ENCODE assay signal across 8 cellular contexts in genomic region chr4:6720202-6720699, GRCh38. TPM values are rescaled to one million over a fixed set of nuclear protein-coding genes. Genes with fewer than 3 reads are reported as not detected.
A peak's percentile ranks its signal among the peaks of the same experiment; 100 is the strongest.
DNase-seq lines count a peak whose midpoint lies in the region; ATAC-seq and TF ChIP-seq lines count a peak whose summit lies in the region.

No MANE protein-coding gene starts in this region.

- DNase-seq in HFF-Myc (ENCODE audit: extremely low read depth, low read depth): peak; percentile 29
- peak; percentile 38 to 43 for DNase-seq in NOMO-1 (lab: John Stamatoyannopoulos, UW; ENCODE audit: unreplicated experiment in 2 of 2)
- peak; percentile 55 for DNase-seq in activated CD8-positive, alpha-beta memory T cell treated with anti-CD3 and anti-CD28 coated beads, Interleukin-2, amount 50 U/mL, for 24 hours (ENCODE audit: extremely low read depth)
- peak; percentile 79 to 83 (median 81) for DNase-seq in effector memory CD8-positive, alpha-beta T cell
- DNase-seq in mesothelial cell of epicardium (ENCODE audit: low spot score in 2 of 2, unreplicated experiment in 2 of 2): peak; percentile 91 to 97
- DNase-seq in stimulated activated CD8-positive, alpha-beta memory T cell treated with anti-CD3 and anti-CD28 coated beads, Interleukin-2, amount 100 ng/mL, for 48 hours (ENCODE audit: low read depth in 2 of 2): peak; percentile 76 to 82

- H3K27me3 Mint-ChIP-seq in effector memory CD8-positive, alpha-beta T cell: no peaks in the 10 kb centered on the region
- H3K27me3 Mint-ChIP-seq in mesothelial cell of epicardium (ENCODE audit: low read depth): no peaks in the 10 kb centered on the region

- no peak overlapping the region for H3K27ac ChIP-seq in C4-2B

- peak overlapping the region; percentile 65 to 70 for H3K4me3 Mint-ChIP-seq in effector memory CD8-positive, alpha-beta T cell
- no peak overlapping the region for H3K4me3 Mint-ChIP-seq in mesothelial cell of epicardium

- peaks cover 41% of the 10 kb centered on the region for H3K36me3 Mint-ChIP-seq in effector memory CD8-positive, alpha-beta T cell (ENCODE audit: insufficient read depth)
- H3K36me3 Mint-ChIP-seq in mesothelial cell of epicardium: no peaks in the 10 kb centered on the region

- TF ChIP-seq CTCF in C4-2B (conservative IDR thresholded peaks at IDR 0.05): peak; percentile 91
- TF ChIP-seq CTCF in HFF-Myc (IDR thresholded peaks at IDR 0.05; ENCODE audit: low read depth, low read length, missing control alignments): peak; percentile 91
- TF ChIP-seq CTCF in mesothelial cell of epicardium (IDR thresholded peaks at IDR 0.05; ENCODE audit: unreplicated experiment): peak; percentile 86

- no peak overlapping the region for H3K27ac Mint-ChIP-seq in effector memory CD8-positive, alpha-beta T cell
- H3K27ac Mint-ChIP-seq in mesothelial cell of epicardium: no peak overlapping the region

- H3K4me3 ChIP-seq in HFF-Myc (replicated peaks; ENCODE audit: low read depth, low read length): no peak overlapping the region

- H3K9me3 Mint-ChIP-seq in effector memory CD8-positive, alpha-beta T cell: no peaks in the 10 kb centered on the region
- no peaks in the 10 kb centered on the region for H3K9me3 Mint-ChIP-seq in mesothelial cell of epicardium

- peaks cover 17 to 24% of the 10 kb centered on the region in 2 donors for H3K4me1 Mint-ChIP-seq in effector memory CD8-positive, alpha-beta T cell (ENCODE audit: low read depth in 2 of 2)
- peaks cover 28% of the 10 kb centered on the region for H3K4me1 Mint-ChIP-seq in mesothelial cell of epicardium

- peak; percentile 27 for ATAC-seq in effector memory CD8-positive, alpha-beta T cell (replicated peaks)
- ATAC-seq in HG02938 (IDR thresholded peaks at IDR 0.05; ENCODE audit: unreplicated experiment): no peak

RNA-seq across cellular contexts. Expression of gene BLOC1S4, which starts 4.3 kb away (rescaled TPM):
- 17.0 to 18.1 TPM (median 18.0 TPM) in 3 replicates for total RNA-seq in mesothelial cell of epicardium

RNA-seq across cellular contexts. Expression of gene MRFAP1L1, which starts 10.6 kb away (rescaled TPM):
- total RNA-seq in mesothelial cell of epicardium: 66.9 to 68.8 TPM (median 67.9 TPM) in 3 replicates

RNA-seq across cellular contexts. Expression of gene S100P, which starts 26.6 kb away (rescaled TPM):
- 1.1 to 4.6 TPM (median 3.4 TPM) in 3 replicates for total RNA-seq in mesothelial cell of epicardium

Comparison
In these comparisons a context has a peak if more than half of its experiments do, and no peak if none do; other contexts are left out.
1. DNase-seq: peak in every context shown above with its lines; median percentile 94 in mesothelial cell of epicardium; 81 in effector memory CD8-positive, alpha-beta T cell; 79 in stimulated activated CD8-positive, alpha-beta memory T cell treated with anti-CD3 and anti-CD28 coated beads, Interleukin-2, amount 100 ng/mL, for 48 hours; 55 in activated CD8-positive, alpha-beta memory T cell treated with anti-CD3 and anti-CD28 coated beads, Interleukin-2, amount 50 U/mL, for 24 hours; 40 in NOMO-1; 29 in HFF-Myc.